Comparison of ENCODE assay signal across 1 cellular context in genomic region chr4:28357985-28358384, GRCh38.
TF ChIP-seq lines count a peak whose summit lies in the region.

No MANE protein-coding gene starts in this region.

TF ChIP-seq in endothelial cell of umbilical vein, 7 proteins besides CTCF, POLR2A, EP300 and RAD21 (continued from another document):
- no peak for TF ChIP-seq GATA2 (IDR thresholded peaks at IDR 0.05; ENCODE audit: insufficient read depth, insufficient read length, low read depth, low read length)
- no peak for TF ChIP-seq POLR2AphosphoS5 (IDR thresholded peaks at IDR 0.05; ENCODE audit: insufficient read depth, low read depth, low read length)
- no peak for TF ChIP-seq EZH2 (IDR thresholded peaks at IDR 0.05; ENCODE audit: borderline replicate concordance, low read depth, low read length, severe bottlenecking)
- no peak for TF ChIP-seq JUN (IDR thresholded peaks at IDR 0.05; ENCODE audit: borderline replicate concordance, insufficient read depth, insufficient read length, low read depth)
- no peak for TF ChIP-seq MYC (IDR thresholded peaks at IDR 0.05; ENCODE audit: low read depth, low read length)
- TF ChIP-seq FOS (IDR thresholded peaks at IDR 0.05; ENCODE audit: borderline replicate concordance, insufficient read depth, low read length) = no peak
TF ChIP-seq in endothelial cell of umbilical vein: peak in this region for 0.
